1 cellular context compared by ENCODE assay signal in genomic region chr12:42145197-42145549, GRCh38.
TF ChIP-seq lines count a peak whose summit lies in the region.

No MANE protein-coding gene starts in this region.

TF ChIP-seq in neural cell, 6 proteins besides CTCF, POLR2A, EP300 and RAD21 (continued from another document):
- TF ChIP-seq POLR2AphosphoS5 (IDR thresholded peaks at IDR 0.05): no peak
- TF ChIP-seq MXI1 (conservative IDR thresholded peaks at IDR 0.05; ENCODE audit: poor library complexity, severe bottlenecking): no peak
- no peak for TF ChIP-seq EZH2 (IDR thresholded peaks at IDR 0.05; ENCODE audit: borderline replicate concordance, insufficient read depth, low read length, poor library complexity, severe bottlenecking)
- TF ChIP-seq TAF1 (IDR thresholded peaks at IDR 0.05; ENCODE audit: low read depth): no peak
